In the genomic region with DNA sequence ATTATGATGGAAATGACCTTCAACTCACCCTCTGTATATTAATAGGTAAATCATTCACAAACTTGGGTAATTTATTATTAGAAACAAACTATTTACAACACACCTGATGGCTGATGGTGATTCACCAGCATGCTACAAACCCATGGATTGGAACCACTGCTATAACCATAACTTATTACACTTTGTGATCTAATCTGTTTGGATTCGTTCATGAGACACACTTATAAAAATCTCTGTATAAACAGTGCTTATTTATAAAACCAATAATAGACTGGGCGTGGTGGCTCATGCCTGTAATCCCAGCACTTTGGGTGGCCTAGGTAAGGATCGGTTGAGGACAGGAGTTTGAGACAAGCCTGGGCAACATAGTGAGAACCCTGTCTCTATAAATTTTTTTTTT, we compare ENCODE assay signal across 22 cellular contexts. TPM values are rescaled to one million over a fixed set of nuclear protein-coding genes. Genes with fewer than 3 reads are reported as not detected.
"Had no signal": no experiment of that assay in that cellular context is flagged by ENCODE, and none has a peak within 500 bp of the region (broad histone marks: within the 10 kb centered on the region; RNA-seq: fewer than 3 reads in every experiment).

No MANE protein-coding gene starts in this region.

- H3K27ac ChIP-seq: cardiac muscle cell, neutrophil, right atrium auricular region, vagina had no signal

- FAIRE-seq: astrocyte had no signal

- ATAC-seq: esophagus mucosa; naive thymus-derived CD4-positive, alpha-beta T cell; WTC11 had no signal

- H3K27me3 ChIP-seq: cardiac muscle cell, neutrophil, right atrium auricular region, transverse colon, vagina had no signal

- H3K4me1 ChIP-seq: vagina had no signal

- H3K36me3 ChIP-seq: cardiac muscle cell, neutrophil, right atrium auricular region, transverse colon, vagina had no signal

- H3K4me3 ChIP-seq: cardiac muscle cell, dorsolateral prefrontal cortex, lung, right atrium auricular region, skin epidermis, transverse colon, vagina had no signal

- H3K9me3 ChIP-seq: neutrophil, right atrium auricular region, transverse colon, vagina had no signal

- DNase-seq: activated CD4-positive, alpha-beta memory T cell treated with anti-CD3 and anti-CD28 coated beads, Interleukin-2, amount 10 ng/mL, durations not matched to agents 7 days and 5 days; activated CD4-positive, alpha-beta T cell treated with anti-CD3 and anti-CD28 coated beads for 4 hours; activated naive CD4-positive, alpha-beta T cell treated with anti-CD3 and anti-CD28 coated beads, Interleukin-2, amount 10 ng/mL, durations not matched to agents 7 days and 5 days; activated T-cell treated with anti-CD3 and anti-CD28 coated beads, Interleukin-2, amount 50 U/mL, for 24 hours; dorsolateral prefrontal cortex; endodermal cell; naive thymus-derived CD4-positive, alpha-beta T cell; stimulated activated CD4-positive, alpha-beta T cell treated with anti-CD3 and anti-CD28 coated beads, Interleukin-4, amount 100 ng/mL, for 24 hours; stimulated activated naive CD4-positive, alpha-beta T cell; substantia nigra; T-helper 2 cell had no signal

RNA-seq across cellular contexts. Expression of gene SMIM36, which starts 16.0 kb away (rescaled TPM):
- total RNA-seq: activated CD4-positive, alpha-beta memory T cell treated with anti-CD3 and anti-CD28 coated beads, Interleukin-2, amount 10 ng/mL, durations not matched to agents 7 days and 5 days; astrocyte; cardiac muscle cell; endodermal cell; esophagus mucosa; lung; mononuclear cell; naive thymus-derived CD4-positive, alpha-beta T cell; right atrium auricular region; transverse colon; vagina; WTC11 had no signal
